Comparison of ENCODE assay signal across 7 cellular contexts in genomic region chr19:40901975-40902750, GRCh38. TPM values are rescaled to one million over a fixed set of nuclear protein-coding genes. Genes with fewer than 3 reads are reported as not detected.
"Had no signal": no experiment of that assay in that cellular context is flagged by ENCODE, and none has a peak within 500 bp of the region (broad histone marks: within the 10 kb centered on the region; RNA-seq: fewer than 3 reads in every experiment).

No MANE protein-coding gene starts in this region.

RNA-seq across cellular contexts. Expression of gene CYP2A7, which starts 20.1 kb away (rescaled TPM):
- total RNA-seq: GM23248, GM23338, H1, H4, H7, H9, HFFc6 had no signal
- polyA plus RNA-seq: GM23248, GM23338 had no signal

RNA-seq across cellular contexts. Expression of gene CYP2A6, which starts 51.9 kb away (rescaled TPM):
- total RNA-seq: GM23248, GM23338, H1, H4, H7, HFFc6 had no signal
- polyA plus RNA-seq: GM23248 had no signal
